Comparison of ENCODE assay signal across 1 cellular context in genomic region chr7:73557397-73558257, GRCh38.
TF ChIP-seq lines count a peak whose summit lies in the region.

BCL7B (minus strand) TSS chr7:73557690; CDS start chr7:73557578, 112 bp downstream.

TF ChIP-seq in HepG2, 621 proteins besides CTCF, POLR2A, EP300 and RAD21 (continued from another document and continues in another):
- TF ChIP-seq HNRNPLL (IDR thresholded peaks at IDR 0.05; ENCODE audit: low read depth, low read length, poor library complexity, severe bottlenecking), result no peak
- TF ChIP-seq, protein P1, sequence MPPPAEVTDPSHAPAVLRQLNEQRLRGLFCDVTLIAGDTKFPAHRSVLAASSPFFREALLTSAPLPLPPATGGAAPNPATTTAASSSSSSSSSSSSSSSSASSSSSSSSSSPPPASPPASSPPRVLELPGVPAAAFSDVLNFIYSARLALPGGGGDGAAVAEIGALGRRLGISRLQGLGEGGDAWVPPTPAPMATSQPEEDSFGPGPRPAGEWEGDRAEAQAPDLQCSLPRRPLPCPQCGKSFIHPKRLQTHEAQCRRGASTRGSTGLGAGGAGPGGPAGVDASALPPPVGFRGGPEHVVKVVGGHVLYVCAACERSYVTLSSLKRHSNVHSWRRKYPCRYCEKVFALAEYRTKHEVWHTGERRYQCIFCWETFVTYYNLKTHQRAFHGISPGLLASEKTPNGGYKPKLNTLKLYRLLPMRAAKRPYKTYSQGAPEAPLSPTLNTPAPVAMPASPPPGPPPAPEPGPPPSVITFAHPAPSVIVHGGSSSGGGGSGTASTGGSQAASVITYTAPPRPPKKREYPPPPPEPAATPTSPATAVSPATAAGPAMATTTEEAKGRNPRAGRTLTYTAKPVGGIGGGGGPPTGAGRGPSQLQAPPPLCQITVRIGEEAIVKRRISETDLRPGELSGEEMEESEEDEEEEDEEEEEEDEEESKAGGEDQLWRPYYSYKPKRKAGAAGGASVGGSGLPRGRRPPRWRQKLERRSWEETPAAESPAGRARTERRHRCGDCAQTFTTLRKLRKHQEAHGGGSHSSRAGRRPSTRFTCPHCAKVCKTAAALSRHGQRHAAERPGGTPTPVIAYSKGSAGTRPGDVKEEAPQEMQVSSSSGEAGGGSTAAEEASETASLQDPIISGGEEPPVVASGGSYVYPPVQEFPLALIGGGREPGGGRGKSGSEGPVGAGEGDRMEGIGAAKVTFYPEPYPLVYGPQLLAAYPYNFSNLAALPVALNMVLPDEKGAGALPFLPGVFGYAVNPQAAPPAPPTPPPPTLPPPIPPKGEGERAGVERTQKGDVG (CRISPR knock-in tag; IDR thresholded peaks at IDR 0.05; ENCODE audit: borderline replicate concordance), result no peak; the same call in 1 of the 2 replicates
- no peak for TF ChIP-seq SRF (IDR thresholded peaks at IDR 0.05; ENCODE audit: low read depth, low read length)
- TF ChIP-seq ZKSCAN8 (CRISPR knock-in tag; IDR thresholded peaks at IDR 0.05; ENCODE audit: borderline replicate concordance), result no peak
- TF ChIP-seq, protein P2, sequence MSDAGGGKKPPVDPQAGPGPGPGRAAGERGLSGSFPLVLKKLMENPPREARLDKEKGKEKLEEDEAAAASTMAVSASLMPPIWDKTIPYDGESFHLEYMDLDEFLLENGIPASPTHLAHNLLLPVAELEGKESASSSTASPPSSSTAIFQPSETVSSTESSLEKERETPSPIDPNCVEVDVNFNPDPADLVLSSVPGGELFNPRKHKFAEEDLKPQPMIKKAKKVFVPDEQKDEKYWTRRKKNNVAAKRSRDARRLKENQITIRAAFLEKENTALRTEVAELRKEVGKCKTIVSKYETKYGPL (CRISPR knock-in tag; IDR thresholded peaks at IDR 0.05), result peak; percentile 90
- TF ChIP-seq ZNF432 (CRISPR knock-in tag; IDR thresholded peaks at IDR 0.05; ENCODE audit: borderline replicate concordance), result no peak
- 0 out of 2 replicates have a peak, but pooled peaks have one; percentile 37 for TF ChIP-seq ZNF143 (CRISPR knock-in tag; IDR thresholded peaks at IDR 0.05)
- TF ChIP-seq SALL2 (CRISPR knock-in tag; IDR thresholded peaks at IDR 0.05), result peak; percentile 95
- no peak for TF ChIP-seq DDIT3 (CRISPR knock-in tag; IDR thresholded peaks at IDR 0.05)
- TF ChIP-seq, protein P3, sequence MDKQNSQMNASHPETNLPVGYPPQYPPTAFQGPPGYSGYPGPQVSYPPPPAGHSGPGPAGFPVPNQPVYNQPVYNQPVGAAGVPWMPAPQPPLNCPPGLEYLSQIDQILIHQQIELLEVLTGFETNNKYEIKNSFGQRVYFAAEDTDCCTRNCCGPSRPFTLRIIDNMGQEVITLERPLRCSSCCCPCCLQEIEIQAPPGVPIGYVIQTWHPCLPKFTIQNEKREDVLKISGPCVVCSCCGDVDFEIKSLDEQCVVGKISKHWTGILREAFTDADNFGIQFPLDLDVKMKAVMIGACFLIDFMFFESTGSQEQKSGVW (CRISPR knock-in tag; IDR thresholded peaks at IDR 0.05; ENCODE audit: borderline replicate concordance), result no peak
- TF ChIP-seq ELF3 (CRISPR knock-in tag; IDR thresholded peaks at IDR 0.05), result peak; percentile 39
- peak; percentile 82 for TF ChIP-seq ZMYM4 (CRISPR knock-in tag; IDR thresholded peaks at IDR 0.05)
- no peak for TF ChIP-seq PCBP2 (optimal IDR thresholded peaks at IDR 0.05; ENCODE audit: low read depth, low read length, poor library complexity, severe bottlenecking)
- peak; percentile 52; the same call in 1 of the 2 replicates for TF ChIP-seq MAF1 (CRISPR knock-in tag; IDR thresholded peaks at IDR 0.05; ENCODE audit: borderline replicate concordance)
- peak; percentile 98 for TF ChIP-seq NRL (CRISPR knock-in tag; IDR thresholded peaks at IDR 0.05; ENCODE audit: borderline replicate concordance)
- peak; percentile 93 for TF ChIP-seq ZBTB20 (CRISPR knock-in tag; IDR thresholded peaks at IDR 0.05; ENCODE audit: borderline replicate concordance, low read depth)
- TF ChIP-seq ZNF318 (CRISPR knock-in tag; IDR thresholded peaks at IDR 0.05), result peak; percentile 43; the same call in 1 of the 2 replicates
- peak; percentile 49; the same call in 1 of the 2 replicates for TF ChIP-seq ZNF350 (CRISPR knock-in tag; IDR thresholded peaks at IDR 0.05; ENCODE audit: borderline replicate concordance, low read depth)
- TF ChIP-seq PPARG (CRISPR knock-in tag; conservative IDR thresholded peaks at IDR 0.05), result peak; percentile 65; the same call in 1 of the 2 replicates
- TF ChIP-seq, protein P4, sequence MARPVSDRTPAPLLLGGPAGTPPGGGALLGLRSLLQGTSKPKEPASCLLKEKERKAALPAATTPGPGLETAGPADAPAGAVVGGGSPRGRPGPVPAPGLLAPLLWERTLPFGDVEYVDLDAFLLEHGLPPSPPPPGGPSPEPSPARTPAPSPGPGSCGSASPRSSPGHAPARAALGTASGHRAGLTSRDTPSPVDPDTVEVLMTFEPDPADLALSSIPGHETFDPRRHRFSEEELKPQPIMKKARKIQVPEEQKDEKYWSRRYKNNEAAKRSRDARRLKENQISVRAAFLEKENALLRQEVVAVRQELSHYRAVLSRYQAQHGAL (CRISPR knock-in tag; IDR thresholded peaks at IDR 0.05; ENCODE audit: not compliant biosample characterization), result peak; percentile 89
- TF ChIP-seq NR0B2 (CRISPR knock-in tag; IDR thresholded peaks at IDR 0.05), result peak; percentile 98
- peak; percentile 88; the same call in 1 of the 2 replicates for TF ChIP-seq RNF2 (conservative IDR thresholded peaks at IDR 0.05; ENCODE audit: low read depth)
- TF ChIP-seq, protein P5, sequence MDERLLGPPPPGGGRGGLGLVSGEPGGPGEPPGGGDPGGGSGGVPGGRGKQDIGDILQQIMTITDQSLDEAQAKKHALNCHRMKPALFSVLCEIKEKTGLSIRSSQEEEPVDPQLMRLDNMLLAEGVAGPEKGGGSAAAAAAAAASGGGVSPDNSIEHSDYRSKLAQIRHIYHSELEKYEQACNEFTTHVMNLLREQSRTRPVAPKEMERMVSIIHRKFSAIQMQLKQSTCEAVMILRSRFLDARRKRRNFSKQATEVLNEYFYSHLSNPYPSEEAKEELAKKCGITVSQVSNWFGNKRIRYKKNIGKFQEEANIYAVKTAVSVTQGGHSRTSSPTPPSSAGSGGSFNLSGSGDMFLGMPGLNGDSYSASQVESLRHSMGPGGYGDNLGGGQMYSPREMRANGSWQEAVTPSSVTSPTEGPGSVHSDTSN (CRISPR knock-in tag; IDR thresholded peaks at IDR 0.05), result no peak
- TF ChIP-seq HDAC6 (IDR thresholded peaks at IDR 0.05; ENCODE audit: low read depth, low read length), result no peak
- TF ChIP-seq CEBPB (IDR thresholded peaks at IDR 0.05; ENCODE audit: borderline replicate concordance, low read depth, low read length), result no peak
- peak; percentile 95 for TF ChIP-seq HIVEP1 (CRISPR knock-in tag; IDR thresholded peaks at IDR 0.05)
- TF ChIP-seq ZNF781 (CRISPR knock-in tag; IDR thresholded peaks at IDR 0.05; ENCODE audit: borderline replicate concordance, not compliant biosample characterization), result peak; percentile 98
- TF ChIP-seq, protein P6, sequence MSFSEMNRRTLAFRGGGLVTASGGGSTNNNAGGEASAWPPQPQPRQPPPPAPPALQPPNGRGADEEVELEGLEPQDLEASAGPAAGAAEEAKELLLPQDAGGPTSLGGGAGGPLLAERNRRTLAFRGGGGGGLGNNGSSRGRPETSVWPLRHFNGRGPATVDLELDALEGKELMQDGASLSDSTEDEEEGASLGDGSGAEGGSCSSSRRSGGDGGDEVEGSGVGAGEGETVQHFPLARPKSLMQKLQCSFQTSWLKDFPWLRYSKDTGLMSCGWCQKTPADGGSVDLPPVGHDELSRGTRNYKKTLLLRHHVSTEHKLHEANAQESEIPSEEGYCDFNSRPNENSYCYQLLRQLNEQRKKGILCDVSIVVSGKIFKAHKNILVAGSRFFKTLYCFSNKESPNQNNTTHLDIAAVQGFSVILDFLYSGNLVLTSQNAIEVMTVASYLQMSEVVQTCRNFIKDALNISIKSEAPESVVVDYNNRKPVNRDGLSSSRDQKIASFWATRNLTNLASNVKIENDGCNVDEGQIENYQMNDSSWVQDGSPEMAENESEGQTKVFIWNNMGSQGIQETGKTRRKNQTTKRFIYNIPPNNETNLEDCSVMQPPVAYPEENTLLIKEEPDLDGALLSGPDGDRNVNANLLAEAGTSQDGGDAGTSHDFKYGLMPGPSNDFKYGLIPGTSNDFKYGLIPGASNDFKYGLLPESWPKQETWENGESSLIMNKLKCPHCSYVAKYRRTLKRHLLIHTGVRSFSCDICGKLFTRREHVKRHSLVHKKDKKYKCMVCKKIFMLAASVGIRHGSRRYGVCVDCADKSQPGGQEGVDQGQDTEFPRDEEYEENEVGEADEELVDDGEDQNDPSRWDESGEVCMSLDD (CRISPR knock-in tag; IDR thresholded peaks at IDR 0.05; ENCODE audit: borderline replicate concordance), result peak; percentile 91
- peak; percentile 91 for TF ChIP-seq ZNF770 (CRISPR knock-in tag; IDR thresholded peaks at IDR 0.05)
- peak; percentile 84 for TF ChIP-seq ZNF18 (CRISPR knock-in tag; IDR thresholded peaks at IDR 0.05; ENCODE audit: insufficient replicate concordance)
- TF ChIP-seq ZNF891 (CRISPR knock-in tag; IDR thresholded peaks at IDR 0.05), result peak; percentile 98
- TF ChIP-seq FIP1L1 (IDR thresholded peaks at IDR 0.05; ENCODE audit: borderline replicate concordance, insufficient read depth, low read depth, low read length), result no peak
